Comparison of ENCODE assay signal across 2 cellular contexts in genomic region chr4:94905511-94905910, GRCh38.
TF ChIP-seq lines count a peak whose summit lies in the region.

No MANE protein-coding gene starts in this region.

TF ChIP-seq in GM23338, 12 proteins besides CTCF, POLR2A, EP300 and RAD21:
- TF ChIP-seq REST (IDR thresholded peaks at IDR 0.05; ENCODE audit: unreplicated experiment): no peak
- no peak for TF ChIP-seq POLR2AphosphoS5 (IDR thresholded peaks at IDR 0.05; ENCODE audit: low read depth)
- no peak for TF ChIP-seq EZH2phosphoT487 (IDR thresholded peaks at IDR 0.05; ENCODE audit: unreplicated experiment)
- TF ChIP-seq EZH2 (IDR thresholded peaks at IDR 0.05; ENCODE audit: low read depth, unreplicated experiment): no peak
- TF ChIP-seq ZNF331 (CRISPR knock-in tag; IDR thresholded peaks at IDR 0.05; ENCODE audit: low read depth): no peak
- no peak for TF ChIP-seq ETS1 (IDR thresholded peaks at IDR 0.05)
- no peak for TF ChIP-seq STAT1 (IDR thresholded peaks at IDR 0.05; ENCODE audit: unreplicated experiment)
- no peak for TF ChIP-seq JUNB (IDR thresholded peaks at IDR 0.05; ENCODE audit: unreplicated experiment)
- no peak for TF ChIP-seq CREB1 (CRISPR knock-in tag; IDR thresholded peaks at IDR 0.05; ENCODE audit: low read depth)
- no peak for TF ChIP-seq ZNF462 (CRISPR knock-in tag; IDR thresholded peaks at IDR 0.05)
- TF ChIP-seq NANOG (IDR thresholded peaks at IDR 0.05; ENCODE audit: borderline replicate concordance): no peak
- no peak for TF ChIP-seq ZNF114 (CRISPR knock-in tag; IDR thresholded peaks at IDR 0.05)

TF ChIP-seq in WTC11, 78 proteins besides CTCF, POLR2A, EP300 and RAD21 (continued from another document):
- TF ChIP-seq HMGXB4 (CRISPR knock-in tag; IDR thresholded peaks at IDR 0.05): no peak
- TF ChIP-seq NR1H2 (CRISPR knock-in tag; IDR thresholded peaks at IDR 0.05): no peak
- TF ChIP-seq JAZF1 (CRISPR knock-in tag; IDR thresholded peaks at IDR 0.05): no peak
- TF ChIP-seq GABPB1 (CRISPR knock-in tag; IDR thresholded peaks at IDR 0.05): no peak
- TF ChIP-seq AR (CRISPR knock-in tag; IDR thresholded peaks at IDR 0.05): no peak
- no peak for TF ChIP-seq OVOL2 (CRISPR knock-in tag; IDR thresholded peaks at IDR 0.05; ENCODE audit: borderline replicate concordance)
- TF ChIP-seq GTF2I (CRISPR knock-in tag; conservative IDR thresholded peaks at IDR 0.05): no peak
- TF ChIP-seq ZNF138 (CRISPR knock-in tag; conservative IDR thresholded peaks at IDR 0.05): no peak
- TF ChIP-seq ZNF232 (CRISPR knock-in tag; IDR thresholded peaks at IDR 0.05): no peak
- TF ChIP-seq FOXJ3 (CRISPR knock-in tag; IDR thresholded peaks at IDR 0.05; ENCODE audit: borderline replicate concordance): no peak
- TF ChIP-seq ZBTB43 (CRISPR knock-in tag; IDR thresholded peaks at IDR 0.05): no peak
- no peak for TF ChIP-seq NR2C2 (CRISPR knock-in tag; IDR thresholded peaks at IDR 0.05)
